In the genomic region with DNA sequence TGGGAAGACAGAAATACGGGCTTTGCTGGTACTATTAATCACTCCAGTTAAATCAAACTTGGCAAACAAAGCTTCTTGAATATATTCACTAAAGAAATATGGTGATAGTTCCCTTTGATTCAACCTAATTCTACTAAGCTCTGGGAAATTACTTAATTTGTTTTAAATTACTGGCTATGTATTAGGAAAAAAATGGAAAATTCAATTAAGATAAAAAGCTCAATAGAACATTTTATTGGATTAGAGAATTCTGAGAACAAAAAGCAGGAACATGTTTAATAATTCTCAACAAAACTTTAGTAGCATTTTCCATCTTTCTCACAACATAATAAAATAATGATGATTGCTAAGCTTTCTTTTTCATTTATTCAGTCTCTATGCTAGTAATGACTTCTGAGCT, we compare ENCODE assay signal across 22 cellular contexts. TPM values are rescaled to one million over a fixed set of nuclear protein-coding genes. Genes with fewer than 3 reads are reported as not detected.
DNase-seq lines count a peak whose midpoint lies in the region; ATAC-seq and TF ChIP-seq lines count a peak whose summit lies in the region.
"Had no signal": no experiment of that assay in that cellular context is flagged by ENCODE, and none has a peak within 500 bp of the region (broad histone marks: within the 10 kb centered on the region; RNA-seq: fewer than 3 reads in every experiment).

No MANE protein-coding gene starts in this region.

- H3K36me3 ChIP-seq in breast epithelium (no peaks in the 10 kb centered on the region), mesodermal cell (ENCODE audit: control insufficient read depth, insufficient read depth, low read length) (peaks cover 32% of the 10 kb centered on the region), sigmoid colon (peaks cover 12 to 45% (median 17%) of the 10 kb centered on the region in 4 donors)
- H3K36me3 ChIP-seq: MG63 had no signal

- no peak for ATAC-seq in SK-N-SH treated with all-trans-retinoic acid at 6 μM for 48 hours
- ATAC-seq in HG02938 (IDR thresholded peaks at IDR 0.05; ENCODE audit: unreplicated experiment), result no peak

- BruUV-seq in MCF 10A (replicated peaks; lab: Mats Ljungman, UMichigan), result no TSS peak

- no CpG with 5 or more reads among the region's 1 CpG for WGBS in mesodermal cell (ENCODE audit: insufficient coverage in 2 of 2), 2 experiments
- 90 to 91% methylated on average over 1 of the region's 1 CpG for WGBS in sigmoid colon, 2 donors

- no peaks in the 10 kb centered on the region for H3K9me3 ChIP-seq in breast epithelium
- H3K9me3 ChIP-seq in mesodermal cell (ENCODE audit: control insufficient read depth, low read length), result no peaks in the 10 kb centered on the region
- H3K9me3 ChIP-seq in sigmoid colon, result no peaks in the 10 kb centered on the region
- H3K9me3 ChIP-seq: MG63 had no signal

- CTCF ChIA-PET in MCF 10A (lab: Yijun Ruan, JAX), result interaction anchor here (0.7 to 2.4 kb wide), 4 partner anchors 10 to 230 kb away, joined by 4 to 16 read pairs (median 5); no protein-coding TSS in a partner anchor

- DNase-seq in MCF 10A (ENCODE audit: unreplicated experiment) (no peak), breast epithelium (ENCODE audit: low spot score in 2 of 2) (no peak), sigmoid colon (no peak), HuH-7 (ENCODE audit: low spot score) (no peak)
- DNase-seq in effector CD4-positive, alpha-beta T cell, result no peak
- DNase-seq: AML-193, DMS79, Karpas-422, MG63, NCI-H1048, NCI-H1436, NCI-H1930, NCI-H226, NCI-H524 had no signal

- peaks cover 56% of the 10 kb centered on the region for H3K36me3 Mint-ChIP-seq in MCF 10A (ENCODE audit: insufficient read depth, unreplicated experiment)

- H3K4me3 ChIP-seq in breast epithelium (no peak overlapping the region), mesodermal cell (ENCODE audit: extremely low read depth, insufficient read depth, low read length, poor library complexity, severe bottlenecking) (no peak overlapping the region), sigmoid colon (peak overlapping the region in 2 of 4 donors; percentile 11 to 26)
- H3K4me3 ChIP-seq: MG63 had no signal

- no peaks in the 10 kb centered on the region for H3K4me1 ChIP-seq in breast epithelium
- no peaks in the 10 kb centered on the region for H3K4me1 ChIP-seq in mesodermal cell (ENCODE audit: control insufficient read depth, insufficient read depth, low read length, poor library complexity, severe bottlenecking)
- peaks cover 0 to 28% (median 17%) of the 10 kb centered on the region in 4 donors for H3K4me1 ChIP-seq in sigmoid colon

- H3K27me3 ChIP-seq in breast epithelium (no peaks in the 10 kb centered on the region), sigmoid colon (no peaks in the 10 kb centered on the region)
- H3K27me3 ChIP-seq: MG63 had no signal

- no peak for TF ChIP-seq CTCF in MCF 10A (IDR thresholded peaks at IDR 0.05; ENCODE audit: unreplicated experiment)
- TF ChIP-seq CTCF in breast epithelium (IDR thresholded peaks at IDR 0.05), result no peak
- TF ChIP-seq CTCF in sigmoid colon (IDR thresholded peaks at IDR 0.05), result no peak

- intact Hi-C loops in MCF 10A (cut with micrococcal nuclease), result no loop called here
- intact Hi-C loops in breast epithelium (cut with DNase I; ENCODE audit: low total_unique reads), result loop anchor here (5.0 kb wide), 1 partner anchor 1844 kb away; no protein-coding TSS in a partner anchor
- intact Hi-C loops in sigmoid colon (cut with DNase I), result loop anchor here (10.0 kb wide), 2 partner anchors 219 to 751 kb away; partner anchors contain the start of genes GLRX5 and PAPOLA

- peak overlapping the region; percentile 12 for H3K27ac Mint-ChIP-seq in MCF 10A (ENCODE audit: low read depth, unreplicated experiment)
- H3K27ac Mint-ChIP-seq: IgD-negative memory B cell had no signal

- H3K4me3 Mint-ChIP-seq in MCF 10A (ENCODE audit: unreplicated experiment), result no peak overlapping the region
- H3K4me3 Mint-ChIP-seq: CD14-positive monocyte, IgD-negative memory B cell had no signal

- H3K27ac ChIP-seq in breast epithelium, result no peak overlapping the region
- H3K27ac ChIP-seq in mesodermal cell (ENCODE audit: low read depth, low read length, severe bottlenecking), result peak overlapping the region; percentile 74
- H3K27ac ChIP-seq in sigmoid colon, result peak overlapping the region; percentile 56 to 80 (median 70)
- H3K27ac ChIP-seq: 22Rv1, RWPE1 had no signal

- no peak for TF ChIP-seq EP300 in sigmoid colon (IDR thresholded peaks at IDR 0.05)

- TF ChIP-seq POLR2A in breast epithelium (IDR thresholded peaks at IDR 0.05) (no peak), sigmoid colon (IDR thresholded peaks at IDR 0.05) (no peak)

- POLR2A ChIA-PET in MCF 10A (lab: Yijun Ruan, JAX), result interaction anchor here (0.5 kb wide), 1 partner anchor 257 kb away, joined by 3 read pairs; no protein-coding TSS in a partner anchor

- H3K9me3 Mint-ChIP-seq in MCF 10A (ENCODE audit: unreplicated experiment), result no peaks in the 10 kb centered on the region
- H3K9me3 Mint-ChIP-seq: CD14-positive monocyte, IgD-negative memory B cell had no signal

- no peaks in the 10 kb centered on the region for H3K27me3 Mint-ChIP-seq in MCF 10A (ENCODE audit: insufficient read depth, unreplicated experiment)
- H3K27me3 Mint-ChIP-seq: IgD-negative memory B cell had no signal

- peaks cover 6% of the 10 kb centered on the region for H3K4me1 Mint-ChIP-seq in MCF 10A (ENCODE audit: insufficient read depth, unreplicated experiment)
- H3K4me1 Mint-ChIP-seq: CD14-positive monocyte, IgD-negative memory B cell had no signal

TF ChIP-seq in SK-N-SH treated with all-trans-retinoic acid at 6 μM for 48 hours, 23 proteins besides CTCF, POLR2A, EP300 and RAD21 (continues in another document):
- TF ChIP-seq, protein P1, sequence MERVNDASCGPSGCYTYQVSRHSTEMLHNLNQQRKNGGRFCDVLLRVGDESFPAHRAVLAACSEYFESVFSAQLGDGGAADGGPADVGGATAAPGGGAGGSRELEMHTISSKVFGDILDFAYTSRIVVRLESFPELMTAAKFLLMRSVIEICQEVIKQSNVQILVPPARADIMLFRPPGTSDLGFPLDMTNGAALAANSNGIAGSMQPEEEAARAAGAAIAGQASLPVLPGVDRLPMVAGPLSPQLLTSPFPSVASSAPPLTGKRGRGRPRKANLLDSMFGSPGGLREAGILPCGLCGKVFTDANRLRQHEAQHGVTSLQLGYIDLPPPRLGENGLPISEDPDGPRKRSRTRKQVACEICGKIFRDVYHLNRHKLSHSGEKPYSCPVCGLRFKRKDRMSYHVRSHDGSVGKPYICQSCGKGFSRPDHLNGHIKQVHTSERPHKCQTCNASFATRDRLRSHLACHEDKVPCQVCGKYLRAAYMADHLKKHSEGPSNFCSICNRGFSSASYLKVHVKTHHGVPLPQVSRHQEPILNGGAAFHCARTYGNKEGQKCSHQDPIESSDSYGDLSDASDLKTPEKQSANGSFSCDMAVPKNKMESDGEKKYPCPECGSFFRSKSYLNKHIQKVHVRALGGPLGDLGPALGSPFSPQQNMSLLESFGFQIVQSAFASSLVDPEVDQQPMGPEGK (CRISPR knock-in tag; IDR thresholded peaks at IDR 0.05; ENCODE audit: borderline replicate concordance), result peak; percentile 20; the same call in 1 of the 2 replicates
- TF ChIP-seq, protein P2, sequence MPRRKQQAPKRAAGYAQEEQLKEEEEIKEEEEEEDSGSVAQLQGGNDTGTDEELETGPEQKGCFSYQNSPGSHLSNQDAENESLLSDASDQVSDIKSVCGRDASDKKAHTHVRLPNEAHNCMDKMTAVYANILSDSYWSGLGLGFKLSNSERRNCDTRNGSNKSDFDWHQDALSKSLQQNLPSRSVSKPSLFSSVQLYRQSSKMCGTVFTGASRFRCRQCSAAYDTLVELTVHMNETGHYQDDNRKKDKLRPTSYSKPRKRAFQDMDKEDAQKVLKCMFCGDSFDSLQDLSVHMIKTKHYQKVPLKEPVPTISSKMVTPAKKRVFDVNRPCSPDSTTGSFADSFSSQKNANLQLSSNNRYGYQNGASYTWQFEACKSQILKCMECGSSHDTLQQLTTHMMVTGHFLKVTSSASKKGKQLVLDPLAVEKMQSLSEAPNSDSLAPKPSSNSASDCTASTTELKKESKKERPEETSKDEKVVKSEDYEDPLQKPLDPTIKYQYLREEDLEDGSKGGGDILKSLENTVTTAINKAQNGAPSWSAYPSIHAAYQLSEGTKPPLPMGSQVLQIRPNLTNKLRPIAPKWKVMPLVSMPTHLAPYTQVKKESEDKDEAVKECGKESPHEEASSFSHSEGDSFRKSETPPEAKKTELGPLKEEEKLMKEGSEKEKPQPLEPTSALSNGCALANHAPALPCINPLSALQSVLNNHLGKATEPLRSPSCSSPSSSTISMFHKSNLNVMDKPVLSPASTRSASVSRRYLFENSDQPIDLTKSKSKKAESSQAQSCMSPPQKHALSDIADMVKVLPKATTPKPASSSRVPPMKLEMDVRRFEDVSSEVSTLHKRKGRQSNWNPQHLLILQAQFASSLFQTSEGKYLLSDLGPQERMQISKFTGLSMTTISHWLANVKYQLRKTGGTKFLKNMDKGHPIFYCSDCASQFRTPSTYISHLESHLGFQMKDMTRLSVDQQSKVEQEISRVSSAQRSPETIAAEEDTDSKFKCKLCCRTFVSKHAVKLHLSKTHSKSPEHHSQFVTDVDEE (CRISPR knock-in tag; IDR thresholded peaks at IDR 0.05), result no peak
- TF ChIP-seq GLIS3 (CRISPR knock-in tag; IDR thresholded peaks at IDR 0.05), result no peak
- peak; percentile 8; the same call in 1 of the 2 replicates for TF ChIP-seq CREB5 (CRISPR knock-in tag; IDR thresholded peaks at IDR 0.05; ENCODE audit: low read depth)
- peak; percentile 36 for TF ChIP-seq TCF4 (CRISPR knock-in tag; IDR thresholded peaks at IDR 0.05; ENCODE audit: borderline replicate concordance)
- TF ChIP-seq ZC3H10 (CRISPR knock-in tag; IDR thresholded peaks at IDR 0.05), result peak; percentile 71; the same call in 1 of the 2 replicates

RNA-seq across cellular contexts. Expression of gene BDKRB1, which starts 30.2 kb away (rescaled TPM):
- 0.32 and 0.51 TPM in 2 replicates for total RNA-seq in MCF 10A (2022)
- total RNA-seq in breast epithelium, result 1 to 10 TPM in 1 of 3 donors, not detected in 2; 5.9 TPM
- 0.44 TPM for polyA plus RNA-seq in mesodermal cell (2013, experiment 1 of 2)
- polyA plus RNA-seq in mesodermal cell (2013, experiment 2 of 2), result 0.71 TPM
- total RNA-seq in sigmoid colon, result 1 to 10 TPM in 2 of 4 donors, under 1 TPM in 2; 0.33 to 2.9 (median 0.73) TPM
- 1 to 10 TPM; 2.4 to 4.9 (median 4.2) TPM for polyA plus RNA-seq in sigmoid colon
- total RNA-seq: HT-29 had no signal
- polyA plus RNA-seq: CD14-positive monocyte, IgD-negative memory B cell had no signal

Comparison
In these comparisons a context has a peak if more than half of its experiments do, and no peak if none do; other contexts are left out.
1. H3K27ac ChIP-seq: peak in mesodermal cell (single experiment) and sigmoid colon (4 of 4); none in breast epithelium (0 of 2).